ENCODE assay signal across 8 cellular contexts in genomic region chr5:177607452-177608192, GRCh38. TPM values are rescaled to one million over a fixed set of nuclear protein-coding genes. Genes with fewer than 3 reads are reported as not detected.
DNase-seq lines count a peak whose midpoint lies in the region; ATAC-seq lines count a peak whose summit lies in the region.

No MANE protein-coding gene starts in this region.

- in situ Hi-C loops in G401 (cut with HindIII; ENCODE audit: low sequenced_read_pairs) = no loop called here

- CTCF ChIA-PET in activated CD4-positive, alpha-beta memory T cell treated with anti-CD3 and anti-CD28 coated beads for 36 hours (lab: Charles Lee) = interaction anchor here (0.6 to 1.4 kb wide), 13 partner anchors 9 to 454 kb away, joined by 3 to 6 read pairs (median 3); partner anchors contain the start of genes PDLIM7 and TMED9

- H3K27ac Mint-ChIP-seq in activated CD4-positive, alpha-beta memory T cell treated with anti-CD3 and anti-CD28 coated beads for 36 hours = no peak overlapping the region

- DNase-seq in G401 (ENCODE audit: low spot score) = peak; percentile 83
- DNase-seq in HK-2 (ENCODE audit: unreplicated experiment) = peak; percentile 64
- peak; percentile 42 for DNase-seq in NCI-H82 treated with DMSO at 0.1 percent for 48 hours (lab: John Stamatoyannopoulos, UW; ENCODE audit: unreplicated experiment)
- peak; percentile 79 for DNase-seq in activated CD4-positive, alpha-beta memory T cell treated with anti-CD3 and anti-CD28 coated beads for 36 hours
- peak; percentile 27 for DNase-seq in effector CD8-positive, alpha-beta T cell (lab: John Stamatoyannopoulos, UW)
- DNase-seq in mesenteric fat pad (ENCODE audit: low spot score) = peak; percentile 90
- DNase-seq in stimulated activated CD8-positive, alpha-beta memory T cell treated with anti-CD3 and anti-CD28 coated beads, Interleukin-4, amount 100 ng/mL, for 48 hours = peak; percentile 75

- H3K4me3 Mint-ChIP-seq in activated CD4-positive, alpha-beta memory T cell treated with anti-CD3 and anti-CD28 coated beads for 36 hours = no peak overlapping the region

- H3K9me3 Mint-ChIP-seq in activated CD4-positive, alpha-beta memory T cell treated with anti-CD3 and anti-CD28 coated beads for 36 hours = no peaks in the 10 kb centered on the region

- intact Hi-C loops in activated CD4-positive, alpha-beta memory T cell treated with anti-CD3 and anti-CD28 coated beads for 36 hours (cut with micrococcal nuclease) = no loop called here

- H3K4me1 Mint-ChIP-seq in activated CD4-positive, alpha-beta memory T cell treated with anti-CD3 and anti-CD28 coated beads for 36 hours (ENCODE audit: low read depth) = peaks cover 5% of the 10 kb centered on the region

- no peaks in the 10 kb centered on the region for H3K36me3 Mint-ChIP-seq in activated CD4-positive, alpha-beta memory T cell treated with anti-CD3 and anti-CD28 coated beads for 36 hours

- POLR2A ChIA-PET in activated CD4-positive, alpha-beta memory T cell treated with anti-CD3 and anti-CD28 coated beads for 36 hours (lab: Charles Lee) = interaction anchor here (1.3 kb wide), 1 partner anchor 14 kb away, joined by 3 read pairs; no protein-coding TSS in a partner anchor

- ATAC-seq in GM18502 (IDR thresholded peaks at IDR 0.05; ENCODE audit: poor library complexity, unreplicated experiment) = no peak

- no peaks in the 10 kb centered on the region for H3K27me3 Mint-ChIP-seq in activated CD4-positive, alpha-beta memory T cell treated with anti-CD3 and anti-CD28 coated beads for 36 hours

RNA-seq across cellular contexts. Expression of gene B4GALT7, which starts 7.7 kb away (rescaled TPM):
- 28.3 and 46.6 TPM in 2 replicates for total RNA-seq in G401 (2014; rRNA removed; shearing (Covaris generic))
- total RNA-seq in activated CD4-positive, alpha-beta memory T cell treated with anti-CD3 and anti-CD28 coated beads for 36 hours = 10 to 100 TPM; 15.4 to 16.2 TPM
- 28.8 TPM for total RNA-seq in mesenteric fat pad

RNA-seq across cellular contexts. Expression of gene TMED9, which starts 15.6 kb away (rescaled TPM):
- 126 and 127 TPM in 2 replicates for total RNA-seq in G401 (2014; rRNA removed; shearing (Covaris generic))
- 100 to 1,000 TPM; 135 to 144 TPM for total RNA-seq in activated CD4-positive, alpha-beta memory T cell treated with anti-CD3 and anti-CD28 coated beads for 36 hours
- 168 TPM for total RNA-seq in mesenteric fat pad

RNA-seq across cellular contexts. Expression of gene FAM193B, which starts 53.3 kb away (rescaled TPM):
- 29.0 and 45.3 TPM in 2 replicates for total RNA-seq in G401 (2014; rRNA removed; shearing (Covaris generic))
- total RNA-seq in activated CD4-positive, alpha-beta memory T cell treated with anti-CD3 and anti-CD28 coated beads for 36 hours = 10 to 100 TPM; 70.7 to 75.4 TPM
- 63.1 TPM for total RNA-seq in mesenteric fat pad

Comparison
In these comparisons a context has a peak if more than half of its experiments do, and no peak if none do; other contexts are left out.
1. DNase-seq: peak in every context shown above with its lines; median percentile 90 in mesenteric fat pad; 83 in G401; 79 in activated CD4-positive, alpha-beta memory T cell treated with anti-CD3 and anti-CD28 coated beads for 36 hours; 75 in stimulated activated CD8-positive, alpha-beta memory T cell treated with anti-CD3 and anti-CD28 coated beads, Interleukin-4, amount 100 ng/mL, for 48 hours; 64 in HK-2; 42 in NCI-H82 treated with DMSO at 0.1 percent for 48 hours; 27 in effector CD8-positive, alpha-beta T cell.